19 cellular contexts compared by ENCODE assay signal in genomic region chr15:85748176-85748575, GRCh38. TPM values are rescaled to one million over a fixed set of nuclear protein-coding genes. Genes with fewer than 3 reads are reported as not detected.
DNase-seq lines count a peak whose midpoint lies in the region; ATAC-seq and TF ChIP-seq lines count a peak whose summit lies in the region.
"Had no signal": no experiment of that assay in that cellular context is flagged by ENCODE, and none has a peak within 500 bp of the region (broad histone marks: within the 10 kb centered on the region; RNA-seq: fewer than 3 reads in every experiment).

No MANE protein-coding gene starts in this region.

- no peak overlapping the region for H3K4me3 Mint-ChIP-seq in activated T-cell treated with anti-CD3 and anti-CD28 coated beads, Interleukin-2, amount 50 U/mL, for 24 hours
- no peak overlapping the region for H3K4me3 Mint-ChIP-seq in H9
- H3K4me3 Mint-ChIP-seq: B cell; central memory CD8-positive, alpha-beta T cell had no signal

- H3K4me2 ChIP-seq in H9 (ENCODE audit: insufficient read depth, insufficient read length, low read length) (no peak overlapping the region), Karpas-422 (ENCODE audit: low read depth, low read length, poor library complexity, severe bottlenecking) (no peak overlapping the region)

- no peak overlapping the region for H2BK15ac ChIP-seq in H9 (ENCODE audit: low read depth, low read length)

- TF ChIP-seq POLR2A in esophagus muscularis mucosa (IDR thresholded peaks at IDR 0.05; ENCODE audit: low read depth), result no peak

- no peaks in the 10 kb centered on the region for H4K20me1 ChIP-seq in H9 (ENCODE audit: control insufficient read depth, insufficient read depth, insufficient read length)
- no peaks in the 10 kb centered on the region; the same call in 1 of the 2 replicates for H4K20me1 ChIP-seq in Karpas-422 (ENCODE audit: insufficient read depth, low read depth, low read length)

- H3K4me3 ChIP-seq in esophagus muscularis mucosa (no peak overlapping the region), Karpas-422 (ENCODE audit: low read length) (no peak overlapping the region)

- no peak overlapping the region for H2AK5ac ChIP-seq in H9 (ENCODE audit: insufficient read length, low read length)

- H2AFZ ChIP-seq in H9 (ENCODE audit: low read length), result no peak overlapping the region
- H2AFZ ChIP-seq in Karpas-422 (ENCODE audit: low read length), result no peak overlapping the region

- WGBS in H9 (ENCODE audit: extremely low coverage, insufficient read length, low lambda C conversion rate), result no CpG with 5 or more reads among the region's 9 CpGs
- 72% methylated on average over 9 of the region's 9 CpGs for WGBS in esophagus muscularis mucosa

- no peak overlapping the region for H2BK20ac ChIP-seq in H9 (ENCODE audit: low read depth, low read length, poor library complexity, severe bottlenecking)

- peak; percentile 16 for DNase-seq in activated T-cell treated with anti-CD3 and anti-CD28 coated beads, Interleukin-2, amount 50 U/mL, for 24 hours
- DNase-seq in activated T-cell treated with anti-CD3 and anti-CD28 coated beads, Interleukin-2, amount 50 U/mL, for 48 hours, result no peak
- DNase-seq in H9, result peak; percentile 24
- no peak for DNase-seq in esophagus muscularis mucosa (ENCODE audit: extremely low spot score)
- peak; percentile 35 for DNase-seq in sciatic nerve (ENCODE audit: low spot score)
- DNase-seq in Karpas-422, result no peak
- DNase-seq in activated CD4-positive, alpha-beta T cell treated with anti-CD3 and anti-CD28 coated beads for 4 hours, result no peak
- no peak for DNase-seq in NCI-H748 treated with DMSO at 0.1 percent for 48 hours (lab: John Stamatoyannopoulos, UW)
- DNase-seq: anterior cingulate cortex; DMS79; midbrain; NCI-H1092; NCI-H2081 treated with DMSO at 0.1 percent for 48 hours; NCI-H446 treated with DMSO at 0.1 percent for 48 hours; NK-92 treated with Interleukin-12 subunit alpha and Interleukin-12 subunit beta, amount 100 ng/mL, for 24 hours had no signal

- no peak overlapping the region for H2BK12ac ChIP-seq in H9 (ENCODE audit: insufficient read length, low read depth, low read length)

- H3K36me3 ChIP-seq in esophagus muscularis mucosa, result peaks cover 42 to 58% (median 57%) of the 10 kb centered on the region in 4 donors
- peaks cover 27% of the 10 kb centered on the region for H3K36me3 ChIP-seq in Karpas-422 (ENCODE audit: insufficient read depth, low read length)

- H3K4ac ChIP-seq in H9 (ENCODE audit: low read depth, low read length), result no peak overlapping the region

- peaks cover 28% of the 10 kb centered on the region for H3K4me1 Mint-ChIP-seq in activated T-cell treated with anti-CD3 and anti-CD28 coated beads, Interleukin-2, amount 50 U/mL, for 24 hours (ENCODE audit: low read depth)
- H3K4me1 Mint-ChIP-seq in H9, result peaks cover 62 to 63% of the 10 kb centered on the region in 2 experiments
- H3K4me1 Mint-ChIP-seq: B cell had no signal

- TF ChIP-seq CTCF in H9 (conservative IDR thresholded peaks at IDR 0.05) (no peak), esophagus muscularis mucosa (IDR thresholded peaks at IDR 0.05) (no peak)

- peak overlapping the region; percentile 91 for H3K27ac Mint-ChIP-seq in activated T-cell treated with anti-CD3 and anti-CD28 coated beads, Interleukin-2, amount 50 U/mL, for 24 hours
- peak overlapping the region in 2 of 3 experiments; percentile 36 to 89; a peak in 2 of 7 replicates for H3K27ac Mint-ChIP-seq in H9
- H3K27ac Mint-ChIP-seq: B cell had no signal

- H3K27me3 Mint-ChIP-seq in activated T-cell treated with anti-CD3 and anti-CD28 coated beads, Interleukin-2, amount 50 U/mL, for 24 hours, result no peaks in the 10 kb centered on the region
- no peaks in the 10 kb centered on the region; the same call in 1 of the 2 replicates for H3K27me3 Mint-ChIP-seq in H9 (ENCODE audit: low read depth)
- H3K27me3 Mint-ChIP-seq: B cell; central memory CD8-positive, alpha-beta T cell had no signal

- H3K9me3 Mint-ChIP-seq in activated T-cell treated with anti-CD3 and anti-CD28 coated beads, Interleukin-2, amount 50 U/mL, for 24 hours, result no peaks in the 10 kb centered on the region
- no peaks in the 10 kb centered on the region for H3K9me3 Mint-ChIP-seq in H9
- H3K9me3 Mint-ChIP-seq: central memory CD8-positive, alpha-beta T cell had no signal

- no peak overlapping the region for H4K8ac ChIP-seq in H9 (replicated peaks; ENCODE audit: insufficient read length, low read depth, low read length)

- no peak overlapping the region for H4K5ac ChIP-seq in H9 (ENCODE audit: insufficient read length, low read depth, low read length)

- peaks cover 65% of the 10 kb centered on the region for H3K36me3 Mint-ChIP-seq in activated T-cell treated with anti-CD3 and anti-CD28 coated beads, Interleukin-2, amount 50 U/mL, for 24 hours (ENCODE audit: low read depth)
- peaks cover 16 to 55% (median 45%) of the 10 kb centered on the region in 3 experiments; a peak in 6 of 7 replicates for H3K36me3 Mint-ChIP-seq in H9 (ENCODE audit: insufficient read depth in 1 of 3, low read depth in 3 of 3)

- no peak for TF ChIP-seq EP300 in esophagus muscularis mucosa (IDR thresholded peaks at IDR 0.05)

- H3K9ac ChIP-seq in H9 (ENCODE audit: extremely low read depth, insufficient read length, low read length) (no peak overlapping the region), Karpas-422 (ENCODE audit: low read length) (no peak overlapping the region)

- H3K79me2 ChIP-seq in H9 (ENCODE audit: insufficient read depth, low read length) (no peaks in the 10 kb centered on the region), Karpas-422 (ENCODE audit: low read length) (no peaks in the 10 kb centered on the region)

- H3K9me3 ChIP-seq in H9 (ENCODE audit: control insufficient read depth, low read depth, low read length) (no peaks in the 10 kb centered on the region), esophagus muscularis mucosa (no peaks in the 10 kb centered on the region), Karpas-422 (ENCODE audit: low read length) (no peaks in the 10 kb centered on the region)

- peaks cover 5% of the 10 kb centered on the region; the same call in 1 of the 2 replicates for H3K4me1 ChIP-seq in H9 (ENCODE audit: insufficient read depth, low read length)
- peaks cover 47 to 74% (median 66%) of the 10 kb centered on the region in 4 donors for H3K4me1 ChIP-seq in esophagus muscularis mucosa
- no peaks in the 10 kb centered on the region for H3K4me1 ChIP-seq in Karpas-422 (ENCODE audit: low read length)

- no peak overlapping the region for H3K14ac ChIP-seq in H9 (ENCODE audit: insufficient read depth, low read length)

- no peak overlapping the region for H3K18ac ChIP-seq in H9 (ENCODE audit: insufficient read length, low read depth, low read length)

- no peak overlapping the region for H3K27ac ChIP-seq in H9 (ENCODE audit: insufficient read length, low read depth, low read length)
- peak overlapping the region; percentile 78 to 85 (median 81) for H3K27ac ChIP-seq in esophagus muscularis mucosa (replicated peaks in 1 of 4)
- H3K27ac ChIP-seq in Karpas-422 (ENCODE audit: low read length), result no peak overlapping the region
- H3K27ac ChIP-seq: neutrophil had no signal

- no peak overlapping the region for H2BK5ac ChIP-seq in H9 (ENCODE audit: insufficient read length, low read length)

- no peaks in the 10 kb centered on the region for H3K9me2 ChIP-seq in Karpas-422 (replicated peaks; ENCODE audit: insufficient read depth, low read length)

- H3K79me1 ChIP-seq in H9 (ENCODE audit: insufficient read depth, low read depth, low read length, poor library complexity, severe bottlenecking), result no peaks in the 10 kb centered on the region

- H3K23me2 ChIP-seq in H9 (ENCODE audit: insufficient read length, low read depth, low read length, poor library complexity, severe bottlenecking), result peaks cover 4% of the 10 kb centered on the region

- H4K91ac ChIP-seq in H9 (ENCODE audit: insufficient read length, low read depth, low read length), result no peak overlapping the region

- no peak for ATAC-seq in sciatic nerve
- ATAC-seq: activated CD4-positive, CD25-positive, alpha-beta regulatory T cell treated with anti-CD3 and anti-CD28 coated beads, Interleukin-2, amount 50 U/mL, for 24 hours had no signal

- intact Hi-C loops in esophagus muscularis mucosa (cut with DNase I), result loop anchor here (5.0 kb wide), 1 partner anchor 44 kb away; the partner anchor contains the start of gene KLHL25
- intact Hi-C loops in sciatic nerve (cut with DNase I), result no loop called here

- no peak overlapping the region for H3K23ac ChIP-seq in H9 (ENCODE audit: insufficient read length, low read depth, low read length)

- H3K56ac ChIP-seq in H9 (ENCODE audit: insufficient read length, low read depth, low read length), result no peak overlapping the region

- no peak overlapping the region for H3T11ph ChIP-seq in H9 (ENCODE audit: low read length)

- no peak overlapping the region for H2BK120ac ChIP-seq in H9 (ENCODE audit: low read depth, low read length, poor library complexity, severe bottlenecking)

- H3K27me3 ChIP-seq in H9 (ENCODE audit: insufficient read depth, low read length), result no peaks in the 10 kb centered on the region
- H3K27me3 ChIP-seq in esophagus muscularis mucosa, result no peaks in the 10 kb centered on the region
- no peaks in the 10 kb centered on the region for H3K27me3 ChIP-seq in Karpas-422 (ENCODE audit: low read length)

RNA-seq across cellular contexts. Expression of gene KLHL25, which starts 46.5 kb away (rescaled TPM):
- total RNA-seq in H9 (2021) (18.2 and 18.4 TPM in 2 replicates), esophagus muscularis mucosa (10 to 100 TPM; 10.8 to 24.4 (median 12.0) TPM), sciatic nerve (6.2 TPM)
- total RNA-seq in Karpas-422 (2014; rRNA removed; shearing (Covaris generic); ENCODE audit: low replicate concordance), result 1.5 and 3.3 TPM in 2 replicates

Comparison
In these comparisons a context has a peak if more than half of its experiments do, and no peak if none do; other contexts are left out.
1. DNase-seq: peak in activated T-cell treated with anti-CD3 and anti-CD28 coated beads, Interleukin-2, amount 50 U/mL, for 24 hours (single experiment), H9 (single experiment) and sciatic nerve (single experiment); none in activated T-cell treated with anti-CD3 and anti-CD28 coated beads, Interleukin-2, amount 50 U/mL, for 48 hours (0 of 2), esophagus muscularis mucosa (single experiment), Karpas-422 (single experiment), activated CD4-positive, alpha-beta T cell treated with anti-CD3 and anti-CD28 coated beads for 4 hours (0 of 2) and NCI-H748 treated with DMSO at 0.1 percent for 48 hours (single experiment).
2. H3K27ac ChIP-seq: peak in esophagus muscularis mucosa (4 of 4); none in H9 (single experiment) and Karpas-422 (single experiment).